In genomic region chr1:41861509-41862410, GRCh38 we compare ENCODE assay signal across 1 cellular context.
TF ChIP-seq lines count a peak whose summit lies in the region.

No MANE protein-coding gene starts in this region.

TF ChIP-seq in IMR-90, 13 proteins besides CTCF, POLR2A, EP300 and RAD21:
- TF ChIP-seq USF2 (IDR thresholded peaks at IDR 0.05; ENCODE audit: low read depth, low read length) (no peak), SMC3 (IDR thresholded peaks at IDR 0.05; ENCODE audit: low read depth, low read length) (no peak), RFX5 (IDR thresholded peaks at IDR 0.05; ENCODE audit: low read depth, low read length) (no peak), CEBPB (IDR thresholded peaks at IDR 0.05; ENCODE audit: low read depth, low read length) (no peak), ELK1 (IDR thresholded peaks at IDR 0.05; ENCODE audit: borderline replicate concordance, low read depth, low read length) (no peak), NFE2L2 (IDR thresholded peaks at IDR 0.05; ENCODE audit: low read depth, low read length) (no peak), RCOR1 (IDR thresholded peaks at IDR 0.05; ENCODE audit: insufficient replicate concordance, low read length) (no peak), FOS (IDR thresholded peaks at IDR 0.05; ENCODE audit: low read depth, low read length) (no peak), BHLHE40 (IDR thresholded peaks at IDR 0.05; ENCODE audit: low read depth, low read length) (no peak), CHD1 (IDR thresholded peaks at IDR 0.05; ENCODE audit: low read depth, low read length) (no peak), MAZ (IDR thresholded peaks at IDR 0.05; ENCODE audit: borderline replicate concordance, low read depth, low read length) (no peak), MAFK (IDR thresholded peaks at IDR 0.05; ENCODE audit: low read depth, low read length) (no peak), MXI1 (IDR thresholded peaks at IDR 0.05; ENCODE audit: borderline replicate concordance, low read depth, low read length) (no peak)
